ENCODE assay signal across 30 cellular contexts in genomic region chr20:44334306-44334705, GRCh38. TPM values are rescaled to one million over a fixed set of nuclear protein-coding genes. Genes with fewer than 3 reads are reported as not detected.
"Had no signal": no experiment of that assay in that cellular context is flagged by ENCODE, and none has a peak within 500 bp of the region (broad histone marks: within the 10 kb centered on the region; RNA-seq: fewer than 3 reads in every experiment).

No MANE protein-coding gene starts in this region.

- H3K9me3 Mint-ChIP-seq: activated CD8-positive, alpha-beta T cell treated with anti-CD3 and anti-CD28 coated beads for 36 hours; activated naive CD4-positive, alpha-beta T cell treated with anti-CD3 and anti-CD28 coated beads, Interleukin-2, amount 10 ng/mL, durations not matched to agents 7 days and 5 days; activated naive CD8-positive, alpha-beta T cell treated with anti-CD3 and anti-CD28 coated beads for 36 hours; activated T-cell treated with anti-CD3 and anti-CD28 coated beads, Interleukin-2, amount 50 U/mL, for 72 hours; activated T-helper 2 cell treated with anti-CD3 and anti-CD28 coated beads, Interferon-gamma antibody, Interleukin-2, Interleukin-4, amounts not matched to agents 10 μg/mL and 5 μg/mL and 100 μg/mL, durations not matched to agents 14 hours and 24 hours and 36 hours had no signal

- H3K4me1 ChIP-seq: SJCRH30 had no signal

- H3K4me2 ChIP-seq: SK-N-SH had no signal

- H3K36me3 Mint-ChIP-seq: activated naive CD4-positive, alpha-beta T cell treated with anti-CD3 and anti-CD28 coated beads, Interleukin-2, amount 10 ng/mL, durations not matched to agents 7 days and 5 days; activated naive CD8-positive, alpha-beta T cell treated with anti-CD3 and anti-CD28 coated beads for 36 hours had no signal

- H3K9me3 ChIP-seq: SJCRH30, SK-N-SH had no signal

- H3K9ac ChIP-seq: SK-N-SH had no signal

- H3K4me1 Mint-ChIP-seq: activated naive CD4-positive, alpha-beta T cell treated with anti-CD3 and anti-CD28 coated beads, Interleukin-2, amount 10 ng/mL, durations not matched to agents 7 days and 5 days; activated naive CD8-positive, alpha-beta T cell treated with anti-CD3 and anti-CD28 coated beads for 36 hours had no signal

- DNase-seq: activated CD4-positive, alpha-beta T cell treated with anti-CD3 and anti-CD28 coated beads for 4 hours; activated CD8-positive, alpha-beta memory T cell treated with anti-CD3 and anti-CD28 coated beads, Interleukin-2, amount 50 U/mL, for 4 hours; activated CD8-positive, alpha-beta T cell treated with anti-CD3 and anti-CD28 coated beads for 36 hours; activated gamma-delta T cell treated with Interleukin-2 at 50 U/mL for 16 hours; activated naive CD4-positive, alpha-beta T cell treated with anti-CD3 and anti-CD28 coated beads, Interleukin-2, amount 10 ng/mL, durations not matched to agents 7 days and 5 days; activated naive CD8-positive, alpha-beta T cell treated with anti-CD3 and anti-CD28 coated beads for 36 hours; activated T-cell treated with anti-CD3 and anti-CD28 coated beads, Interleukin-2, amount 50 U/mL, for 72 hours; central memory CD4-positive, alpha-beta T cell; Karpas-422; MM.1S; NCI-H1105 treated with DMSO at 0.1 percent for 48 hours; NCI-H1436 treated with DMSO at 0.1 percent for 48 hours; NCI-H187; NCI-H2081 treated with DMSO at 0.1 percent for 48 hours; NCI-H446; NCI-H748 treated with DMSO at 0.1 percent for 48 hours; NK-92 treated with Interleukin-12 subunit alpha and Interleukin-12 subunit beta, amount 100 ng/mL, for 24 hours; OCI-M1; Right ventricle myocardium superior; RPMI8226; SJCRH30; SK-N-SH; T-helper 1 cell had no signal

- H3K27ac Mint-ChIP-seq: activated CD8-positive, alpha-beta T cell treated with anti-CD3 and anti-CD28 coated beads for 36 hours; activated naive CD4-positive, alpha-beta T cell treated with anti-CD3 and anti-CD28 coated beads, Interleukin-2, amount 10 ng/mL, durations not matched to agents 7 days and 5 days; activated naive CD8-positive, alpha-beta T cell treated with anti-CD3 and anti-CD28 coated beads for 36 hours; activated T-cell treated with anti-CD3 and anti-CD28 coated beads, Interleukin-2, amount 50 U/mL, for 72 hours; activated T-helper 2 cell treated with anti-CD3 and anti-CD28 coated beads, Interferon-gamma antibody, Interleukin-2, Interleukin-4, amounts not matched to agents 10 μg/mL and 5 μg/mL and 100 μg/mL, durations not matched to agents 14 hours and 24 hours and 36 hours had no signal

- ATAC-seq: activated CD4-positive, CD25-positive, alpha-beta regulatory T cell treated with anti-CD3 and anti-CD28 coated beads, Interleukin-2, amount 50 U/mL, for 24 hours; activated CD8-positive, alpha-beta T cell treated with anti-CD3 and anti-CD28 coated beads for 36 hours; activated T-cell treated with anti-CD3 and anti-CD28 coated beads, Interleukin-2, amount 50 U/mL, for 72 hours; K562; Panc1 had no signal

- FAIRE-seq: K562 had no signal

- H3K27ac ChIP-seq: SJCRH30 had no signal

- H3K4me3 Mint-ChIP-seq: activated CD8-positive, alpha-beta T cell treated with anti-CD3 and anti-CD28 coated beads for 36 hours; activated naive CD4-positive, alpha-beta T cell treated with anti-CD3 and anti-CD28 coated beads, Interleukin-2, amount 10 ng/mL, durations not matched to agents 7 days and 5 days; activated naive CD8-positive, alpha-beta T cell treated with anti-CD3 and anti-CD28 coated beads for 36 hours; activated T-cell treated with anti-CD3 and anti-CD28 coated beads, Interleukin-2, amount 50 U/mL, for 72 hours had no signal

- H3K4me3 ChIP-seq: K562, SJCRH30 had no signal

- H3K36me3 ChIP-seq: SJCRH30 had no signal

RNA-seq across cellular contexts. Expression of gene R3HDML, which starts 2.5 kb away (rescaled TPM):
- total RNA-seq: activated CD8-positive, alpha-beta T cell treated with anti-CD3 and anti-CD28 coated beads for 36 hours; activated naive CD8-positive, alpha-beta T cell treated with anti-CD3 and anti-CD28 coated beads for 36 hours; activated T-cell treated with anti-CD3 and anti-CD28 coated beads, Interleukin-2, amount 50 U/mL, for 72 hours; activated T-helper 2 cell treated with anti-CD3 and anti-CD28 coated beads, Interferon-gamma antibody, Interleukin-2, Interleukin-4, amounts not matched to agents 10 μg/mL and 5 μg/mL and 100 μg/mL, durations not matched to agents 14 hours and 24 hours and 36 hours; bronchial epithelial cell; K562; Right ventricle myocardium superior; SJCRH30; T-helper 2 cell treated with Interferon-gamma antibody and Interleukin-4, amounts not matched to agents 100 ng/mL and 5 ng/mL, for 36 hours had no signal
- polyA plus RNA-seq: adipose tissue, K562, SK-N-SH had no signal

RNA-seq across cellular contexts. Expression of gene HNF4A, which starts 21.2 kb away (rescaled TPM):
- total RNA-seq: activated CD8-positive, alpha-beta T cell treated with anti-CD3 and anti-CD28 coated beads for 36 hours; activated naive CD8-positive, alpha-beta T cell treated with anti-CD3 and anti-CD28 coated beads for 36 hours; activated T-cell treated with anti-CD3 and anti-CD28 coated beads, Interleukin-2, amount 50 U/mL, for 72 hours; activated T-helper 2 cell treated with anti-CD3 and anti-CD28 coated beads, Interferon-gamma antibody, Interleukin-2, Interleukin-4, amounts not matched to agents 10 μg/mL and 5 μg/mL and 100 μg/mL, durations not matched to agents 14 hours and 24 hours and 36 hours; bronchial epithelial cell; Right ventricle myocardium superior; SJCRH30; T-helper 2 cell treated with Interferon-gamma antibody and Interleukin-4, amounts not matched to agents 100 ng/mL and 5 ng/mL, for 36 hours had no signal
- polyA plus RNA-seq: SK-N-SH had no signal
